ENCODE assay signal across 18 cellular contexts in genomic region chr11:62566247-62566646, GRCh38. TPM values are rescaled to one million over a fixed set of nuclear protein-coding genes. Genes with fewer than 3 reads are reported as not detected.
DNase-seq lines count a peak whose midpoint lies in the region; ATAC-seq and TF ChIP-seq lines count a peak whose summit lies in the region.
"Had no signal": no experiment of that assay in that cellular context is flagged by ENCODE, and none has a peak within 500 bp of the region (broad histone marks: within the 10 kb centered on the region; RNA-seq: fewer than 3 reads in every experiment).

No MANE protein-coding gene starts in this region.

- no peaks in the 10 kb centered on the region for H3K9me3 Mint-ChIP-seq in T-helper 2 cell treated with Interferon-gamma antibody and Interleukin-4, amounts not matched to agents 5 μg/mL and 100 μg/mL, for 36 hours
- H3K9me3 Mint-ChIP-seq in activated T-helper 1 cell treated with anti-CD3 and anti-CD28 coated beads, Interleukin-12 subunit alpha, Interleukin-12 subunit beta, Interleukin-2, Interleukin-4 antibody, amounts not matched to agents 30 ng/mL and 10 ng/mL and 1 ng/mL, durations not matched to agents 14 hours and 24 hours and 36 hours, result no peaks in the 10 kb centered on the region
- no peaks in the 10 kb centered on the region for H3K9me3 Mint-ChIP-seq in mesothelial cell of epicardium
- H3K9me3 Mint-ChIP-seq: CD4-positive, CD25-positive, alpha-beta regulatory T cell; IgD-negative memory B cell had no signal

- H3K27ac ChIP-seq in HCT116 (ENCODE audit: low read depth, low read length), result 0 out of 2 replicates have a peak overlapping the region, but pooled peaks have one; percentile 22

- peaks cover 31% of the 10 kb centered on the region; the same call in 1 of the 2 replicates for H4K20me1 ChIP-seq in HCT116 (ENCODE audit: insufficient read depth)

- H3K9me3 ChIP-seq in HCT116 (ENCODE audit: control insufficient read depth in 1 of 2, insufficient read depth in 1 of 2, low read depth in 1 of 2, low read length in 2 of 2), result no peaks in the 10 kb centered on the region
- H3K9me3 ChIP-seq: esophagus squamous epithelium, mucosa of descending colon, SK-N-SH had no signal

- POLR2A ChIA-PET in HCT116 (lab: Charles Lee), result interaction anchor here (1.0 to 2.0 kb wide), 4 partner anchors 8 to 25 kb away, joined by 3 to 11 read pairs (median 4); partner anchors contain the start of genes AHNAK, EEF1G and TUT1

- intact Hi-C loops in HCT116 (cut with micrococcal nuclease), result no loop called here
- intact Hi-C loops in activated T-helper 1 cell treated with anti-CD3 and anti-CD28 coated beads, Interleukin-12 subunit alpha, Interleukin-12 subunit beta, Interleukin-2, Interleukin-4 antibody, amounts not matched to agents 30 ng/mL and 10 ng/mL and 1 ng/mL, durations not matched to agents 14 hours and 24 hours and 36 hours (cut with micrococcal nuclease), result no loop called here

- CTCF ChIA-PET in HCT116 (lab: Charles Lee), result interaction anchor here (0.9 kb wide), 1 partner anchor 142 kb away, joined by 3 read pairs; no protein-coding TSS in a partner anchor

- no peaks in the 10 kb centered on the region for H3K27me3 ChIP-seq in HCT116 (ENCODE audit: insufficient read depth, low read length)
- H3K27me3 ChIP-seq: esophagus squamous epithelium had no signal

- no peak overlapping the region for H3K4me3 Mint-ChIP-seq in T-helper 2 cell treated with Interferon-gamma antibody and Interleukin-4, amounts not matched to agents 5 μg/mL and 100 μg/mL, for 36 hours
- H3K4me3 Mint-ChIP-seq in activated T-helper 1 cell treated with anti-CD3 and anti-CD28 coated beads, Interleukin-12 subunit alpha, Interleukin-12 subunit beta, Interleukin-2, Interleukin-4 antibody, amounts not matched to agents 30 ng/mL and 10 ng/mL and 1 ng/mL, durations not matched to agents 14 hours and 24 hours and 36 hours, result no peak overlapping the region
- no peak overlapping the region for H3K4me3 Mint-ChIP-seq in mesothelial cell of epicardium

- peaks cover 24 to 57% of the 10 kb centered on the region in 2 experiments for H3K4me1 ChIP-seq in HCT116 (ENCODE audit: control insufficient read depth in 1 of 2, insufficient read depth in 2 of 2, low read length in 2 of 2)

- no peaks in the 10 kb centered on the region for H3K9me2 ChIP-seq in HCT116 (ENCODE audit: insufficient read depth)
- H3K9me2 ChIP-seq: SK-N-SH had no signal

- peaks cover 99% of the 10 kb centered on the region for H3K79me2 ChIP-seq in HCT116 (ENCODE audit: insufficient read depth, low read length)

- H3K4me1 Mint-ChIP-seq in T-helper 2 cell treated with Interferon-gamma antibody and Interleukin-4, amounts not matched to agents 5 μg/mL and 100 μg/mL, for 36 hours (ENCODE audit: low read depth), result peaks cover 29% of the 10 kb centered on the region
- H3K4me1 Mint-ChIP-seq in activated T-helper 1 cell treated with anti-CD3 and anti-CD28 coated beads, Interleukin-12 subunit alpha, Interleukin-12 subunit beta, Interleukin-2, Interleukin-4 antibody, amounts not matched to agents 30 ng/mL and 10 ng/mL and 1 ng/mL, durations not matched to agents 14 hours and 24 hours and 36 hours (ENCODE audit: low read depth), result peaks cover 43% of the 10 kb centered on the region
- peaks cover 23% of the 10 kb centered on the region for H3K4me1 Mint-ChIP-seq in mesothelial cell of epicardium

- H2AFZ ChIP-seq in HCT116 (ENCODE audit: low read depth, low read length, poor library complexity, severe bottlenecking), result no peak overlapping the region

- H3K4me2 ChIP-seq in HCT116 (ENCODE audit: low read length), result no peak overlapping the region
- H3K4me2 ChIP-seq: SK-N-SH had no signal

- no peak overlapping the region for H3K9ac ChIP-seq in HCT116 (ENCODE audit: low read length)
- H3K9ac ChIP-seq: SK-N-SH had no signal

- DNase-seq in T-helper 2 cell treated with Interferon-gamma antibody and Interleukin-4, amounts not matched to agents 5 μg/mL and 100 μg/mL, for 36 hours (ENCODE audit: low spot score), result no peak
- DNase-seq in T-helper 2 cell (no peak), HCT116 (ENCODE audit: low read depth, low spot score) (no peak), mesothelial cell of epicardium (ENCODE audit: low spot score in 2 of 2, unreplicated experiment in 2 of 2) (no peak), NCI-H2227 (lab: John Stamatoyannopoulos, UW; ENCODE audit: unreplicated experiment) (no peak), GM10266 (ENCODE audit: extremely low spot score) (no peak), T-helper 1 cell (no peak)
- DNase-seq in activated T-helper 1 cell treated with anti-CD3 and anti-CD28 coated beads, Interleukin-12 subunit alpha, Interleukin-12 subunit beta, Interleukin-2, Interleukin-4 antibody, amounts not matched to agents 30 ng/mL and 10 ng/mL and 1 ng/mL, durations not matched to agents 14 hours and 24 hours and 36 hours (ENCODE audit: low spot score), result no peak
- DNase-seq: aorta; CD4-positive, CD25-positive, alpha-beta regulatory T cell; dermis blood vessel endothelial cell; esophagus squamous epithelium; head of caudate nucleus; NCI-H1092; NCI-H2227 treated with DMSO at 0.1 percent for 48 hours; SK-N-SH had no signal

- no peak for TF ChIP-seq RAD21 in HCT116 (IDR thresholded peaks at IDR 0.05; ENCODE audit: low read depth)

- BruUV-seq in HCT116 (replicated peaks; lab: Mats Ljungman, UMichigan), result no TSS peak

- peaks cover 63% of the 10 kb centered on the region for H3K36me3 Mint-ChIP-seq in T-helper 2 cell treated with Interferon-gamma antibody and Interleukin-4, amounts not matched to agents 5 μg/mL and 100 μg/mL, for 36 hours (ENCODE audit: low read depth)
- H3K36me3 Mint-ChIP-seq in activated T-helper 1 cell treated with anti-CD3 and anti-CD28 coated beads, Interleukin-12 subunit alpha, Interleukin-12 subunit beta, Interleukin-2, Interleukin-4 antibody, amounts not matched to agents 30 ng/mL and 10 ng/mL and 1 ng/mL, durations not matched to agents 14 hours and 24 hours and 36 hours (ENCODE audit: low read depth), result peaks cover 55% of the 10 kb centered on the region
- H3K36me3 Mint-ChIP-seq in mesothelial cell of epicardium, result peaks cover 45% of the 10 kb centered on the region

- TF ChIP-seq CTCF in HCT116 (IDR thresholded peaks at IDR 0.05 in 2 of 3, conservative IDR thresholded peaks at IDR 0.05 in 1 of 3; ENCODE audit: borderline replicate concordance in 1 of 3, insufficient read depth in 1 of 3, low read depth in 2 of 3, low read length in 2 of 3) (no peak), mesothelial cell of epicardium (IDR thresholded peaks at IDR 0.05; ENCODE audit: unreplicated experiment) (no peak), GM10266 (IDR thresholded peaks at IDR 0.05; ENCODE audit: control insufficient read depth, insufficient read depth, low read depth, missing control alignments) (no peak)

- H3K4me3 ChIP-seq in HCT116 (replicated peaks in 1 of 2; ENCODE audit: low read depth in 1 of 2, low read length in 2 of 2), result no peak overlapping the region
- H3K4me3 ChIP-seq: esophagus squamous epithelium, mucosa of descending colon had no signal

- H3K27me3 Mint-ChIP-seq in T-helper 2 cell treated with Interferon-gamma antibody and Interleukin-4, amounts not matched to agents 5 μg/mL and 100 μg/mL, for 36 hours (ENCODE audit: low read depth), result no peaks in the 10 kb centered on the region
- H3K27me3 Mint-ChIP-seq in activated T-helper 1 cell treated with anti-CD3 and anti-CD28 coated beads, Interleukin-12 subunit alpha, Interleukin-12 subunit beta, Interleukin-2, Interleukin-4 antibody, amounts not matched to agents 30 ng/mL and 10 ng/mL and 1 ng/mL, durations not matched to agents 14 hours and 24 hours and 36 hours (ENCODE audit: insufficient read depth), result no peaks in the 10 kb centered on the region
- no peaks in the 10 kb centered on the region for H3K27me3 Mint-ChIP-seq in mesothelial cell of epicardium (ENCODE audit: low read depth)
- H3K27me3 Mint-ChIP-seq: CD4-positive, CD25-positive, alpha-beta regulatory T cell; IgD-negative memory B cell had no signal

- peaks cover 56 to 79% of the 10 kb centered on the region in 2 experiments for H3K36me3 ChIP-seq in HCT116 (ENCODE audit: control insufficient read depth in 1 of 2, insufficient read depth in 2 of 2, low read length in 2 of 2)

- TF ChIP-seq POLR2A in HCT116 (IDR thresholded peaks at IDR 0.05; ENCODE audit: borderline replicate concordance, extremely low read depth, insufficient read depth, insufficient read length), result no peak

- RAD21 ChIA-PET in HCT116 (lab: Charles Lee; ENCODE audit: low non-redundant PET in 1 of 2, low total read pairs in 2 of 2, uncharacterized antibody in 2 of 2, unreplicated experiment in 2 of 2), result no interaction called here

- peak overlapping the region; percentile 50 for H3K27ac Mint-ChIP-seq in T-helper 2 cell treated with Interferon-gamma antibody and Interleukin-4, amounts not matched to agents 5 μg/mL and 100 μg/mL, for 36 hours
- peak overlapping the region; percentile 37 for H3K27ac Mint-ChIP-seq in activated T-helper 1 cell treated with anti-CD3 and anti-CD28 coated beads, Interleukin-12 subunit alpha, Interleukin-12 subunit beta, Interleukin-2, Interleukin-4 antibody, amounts not matched to agents 30 ng/mL and 10 ng/mL and 1 ng/mL, durations not matched to agents 14 hours and 24 hours and 36 hours
- H3K27ac Mint-ChIP-seq in mesothelial cell of epicardium, result peak overlapping the region; percentile 2

- no peak for ATAC-seq in HCT116
- ATAC-seq: mucosa of descending colon had no signal

RNA-seq across cellular contexts. Expression of gene EEF1G, which starts 7.4 kb away (rescaled TPM):
- total RNA-seq in HCT116 (2021; ENCODE audit: unreplicated experiment) (1,901 TPM), mesothelial cell of epicardium (1,747 to 1,829 TPM (median 1,814 TPM) in 3 replicates)
- polyA plus RNA-seq in HCT116 (2012), result 2,991 and 3,021 TPM in 2 replicates
- 1,154 and 1,169 TPM in 2 replicates for total RNA-seq in activated T-helper 1 cell treated with anti-CD3 and anti-CD28 coated beads, Interleukin-12 subunit alpha, Interleukin-12 subunit beta, Interleukin-2, Interleukin-4 antibody, amounts not matched to agents 30 ng/mL and 10 ng/mL and 1 ng/mL, durations not matched to agents 14 hours and 24 hours and 36 hours

RNA-seq across cellular contexts. Expression of gene AHNAK, which starts 19.6 kb away (rescaled TPM):
- 239 TPM for total RNA-seq in HCT116 (2021; ENCODE audit: unreplicated experiment)
- polyA plus RNA-seq in HCT116 (2012), result 99.3 and 137 TPM in 2 replicates
- 96.5 and 97.2 TPM in 2 replicates for total RNA-seq in activated T-helper 1 cell treated with anti-CD3 and anti-CD28 coated beads, Interleukin-12 subunit alpha, Interleukin-12 subunit beta, Interleukin-2, Interleukin-4 antibody, amounts not matched to agents 30 ng/mL and 10 ng/mL and 1 ng/mL, durations not matched to agents 14 hours and 24 hours and 36 hours
- total RNA-seq in mesothelial cell of epicardium, result 456 to 481 TPM (median 480 TPM) in 3 replicates

RNA-seq across cellular contexts. Expression of gene TUT1, which starts 25.1 kb away (rescaled TPM):
- total RNA-seq in HCT116 (2021; ENCODE audit: unreplicated experiment) (49.0 TPM), mesothelial cell of epicardium (23.7 to 26.0 TPM (median 24.2 TPM) in 3 replicates)
- 23.7 and 25.5 TPM in 2 replicates for polyA plus RNA-seq in HCT116 (2012)
- 38.7 and 40.7 TPM in 2 replicates for total RNA-seq in activated T-helper 1 cell treated with anti-CD3 and anti-CD28 coated beads, Interleukin-12 subunit alpha, Interleukin-12 subunit beta, Interleukin-2, Interleukin-4 antibody, amounts not matched to agents 30 ng/mL and 10 ng/mL and 1 ng/mL, durations not matched to agents 14 hours and 24 hours and 36 hours

RNA-seq across cellular contexts. Expression of gene MTA2, which starts 35.4 kb away (rescaled TPM):
- total RNA-seq in HCT116 (2021; ENCODE audit: unreplicated experiment), result 98.9 TPM
- 61.2 and 68.3 TPM in 2 replicates for polyA plus RNA-seq in HCT116 (2012)
- 224 and 230 TPM in 2 replicates for total RNA-seq in activated T-helper 1 cell treated with anti-CD3 and anti-CD28 coated beads, Interleukin-12 subunit alpha, Interleukin-12 subunit beta, Interleukin-2, Interleukin-4 antibody, amounts not matched to agents 30 ng/mL and 10 ng/mL and 1 ng/mL, durations not matched to agents 14 hours and 24 hours and 36 hours
- 121 to 126 TPM (median 124 TPM) in 3 replicates for total RNA-seq in mesothelial cell of epicardium

RNA-seq across cellular contexts. Expression of gene EML3, which starts 46.3 kb away (rescaled TPM):
- total RNA-seq in HCT116 (2021; ENCODE audit: unreplicated experiment) (124 TPM), mesothelial cell of epicardium (52.2 to 54.3 TPM (median 53.3 TPM) in 3 replicates)
- 65.7 and 71.8 TPM in 2 replicates for polyA plus RNA-seq in HCT116 (2012)
- 164 and 167 TPM in 2 replicates for total RNA-seq in activated T-helper 1 cell treated with anti-CD3 and anti-CD28 coated beads, Interleukin-12 subunit alpha, Interleukin-12 subunit beta, Interleukin-2, Interleukin-4 antibody, amounts not matched to agents 30 ng/mL and 10 ng/mL and 1 ng/mL, durations not matched to agents 14 hours and 24 hours and 36 hours
